Comparison of ENCODE assay signal across 11 cellular contexts in genomic region chr12:79782197-79782890, GRCh38.
A peak's percentile ranks its signal among the peaks of the same experiment; 100 is the strongest.
DNase-seq lines count a peak whose midpoint lies in the region; ATAC-seq and TF ChIP-seq lines count a peak whose summit lies in the region.
"Had no signal": no experiment of that assay in that cellular context is flagged by ENCODE, and none has a peak within 500 bp of the region (broad histone marks: within the 10 kb centered on the region; RNA-seq: fewer than 3 reads in every experiment).

No MANE protein-coding gene starts in this region.

- H3K4me3 ChIP-seq in choroid plexus epithelial cell (ENCODE audit: low read depth, low read length), result no peak overlapping the region
- no peak overlapping the region for H3K4me3 ChIP-seq in naive thymus-derived CD4-positive, alpha-beta T cell (ENCODE audit: low read length)

- ATAC-seq in naive thymus-derived CD4-positive, alpha-beta T cell, result no peak
- ATAC-seq: activated T-cell treated with anti-CD3 and anti-CD28 coated beads, Interleukin-2, amount 50 U/mL, for 4 hours had no signal

- H3K36me3 Mint-ChIP-seq in IgD-negative memory B cell, result peaks cover 3% of the 10 kb centered on the region
- H3K36me3 Mint-ChIP-seq in naive thymus-derived CD4-positive, alpha-beta T cell, result peaks cover 0 to 36% (median 16%) of the 10 kb centered on the region in 5 donors

- no peaks in the 10 kb centered on the region for H3K9me3 Mint-ChIP-seq in IgD-negative memory B cell
- no peaks in the 10 kb centered on the region for H3K9me3 Mint-ChIP-seq in naive thymus-derived CD4-positive, alpha-beta T cell
- H3K9me3 Mint-ChIP-seq: activated T-cell treated with anti-CD3 and anti-CD28 coated beads, Interleukin-2, amount 50 U/mL, for 4 hours had no signal

- H3K27ac Mint-ChIP-seq in IgD-negative memory B cell, result peak overlapping the region; percentile 25 to 84 (median 35)
- peak overlapping the region in 4 of 9 donors; percentile 29 to 45 (median 39) for H3K27ac Mint-ChIP-seq in naive thymus-derived CD4-positive, alpha-beta T cell

- H3K36me3 ChIP-seq in naive thymus-derived CD4-positive, alpha-beta T cell (ENCODE audit: control insufficient read depth in 2 of 3, insufficient read depth in 3 of 3, low read length in 3 of 3), result peaks cover 7 to 46% (median 13%) of the 10 kb centered on the region in 3 experiments

- H3K27ac ChIP-seq in naive thymus-derived CD4-positive, alpha-beta T cell (ENCODE audit: low read depth, low read length), result peak overlapping the region; percentile 10

- CTCF ChIA-PET in naive thymus-derived CD4-positive, alpha-beta T cell (lab: Charles Lee), result interaction anchor here (0.6 kb wide), 1 partner anchor 487 kb away, joined by 3 read pairs; no protein-coding TSS in a partner anchor

- DNase-seq in AG20443 (ENCODE audit: low spot score) (peak; percentile 27), choroid plexus epithelial cell (ENCODE audit: low read depth) (peak; percentile 90), NCI-H526 treated with DMSO at 0.1 percent for 48 hours (lab: John Stamatoyannopoulos, UW) (no peak), SW480 (ENCODE audit: low spot score) (no peak), AML-193 (lab: John Stamatoyannopoulos, UW) (no peak), NCI-H187 treated with DMSO at 0.1 percent for 48 hours (lab: John Stamatoyannopoulos, UW) (no peak)
- DNase-seq in naive thymus-derived CD4-positive, alpha-beta T cell, result no peak
- DNase-seq: activated T-cell treated with anti-CD3 and anti-CD28 coated beads, Interleukin-2, amount 50 U/mL, for 4 hours; DMS153; NCI-H1436 treated with DMSO at 0.1 percent for 48 hours had no signal

- no peaks in the 10 kb centered on the region for H3K27me3 ChIP-seq in naive thymus-derived CD4-positive, alpha-beta T cell (ENCODE audit: control insufficient read depth in 2 of 2, insufficient read depth in 2 of 2, low read length in 2 of 2)

- H3K4me1 Mint-ChIP-seq in IgD-negative memory B cell, result no peaks in the 10 kb centered on the region
- peaks cover 0 to 6% (median 0%) of the 10 kb centered on the region in 7 donors for H3K4me1 Mint-ChIP-seq in naive thymus-derived CD4-positive, alpha-beta T cell

- H3K4me1 ChIP-seq in naive thymus-derived CD4-positive, alpha-beta T cell (ENCODE audit: control insufficient read depth in 2 of 2, insufficient read depth in 2 of 2, low read length in 2 of 2), result no peaks in the 10 kb centered on the region

- no peak overlapping the region for H3K4me3 Mint-ChIP-seq in IgD-negative memory B cell
- H3K4me3 Mint-ChIP-seq in naive thymus-derived CD4-positive, alpha-beta T cell, result no peak overlapping the region
- H3K4me3 Mint-ChIP-seq: activated T-cell treated with anti-CD3 and anti-CD28 coated beads, Interleukin-2, amount 50 U/mL, for 4 hours had no signal

- no peaks in the 10 kb centered on the region for H3K27me3 Mint-ChIP-seq in IgD-negative memory B cell
- H3K27me3 Mint-ChIP-seq in naive thymus-derived CD4-positive, alpha-beta T cell, result no peaks in the 10 kb centered on the region

- TF ChIP-seq CTCF in choroid plexus epithelial cell (conservative IDR thresholded peaks at IDR 0.05; ENCODE audit: low read depth, low read length), result no peak

- intact Hi-C loops in naive thymus-derived CD4-positive, alpha-beta T cell (cut with micrococcal nuclease), result no loop called here

- no peaks in the 10 kb centered on the region for H3K9me3 ChIP-seq in naive thymus-derived CD4-positive, alpha-beta T cell (ENCODE audit: control insufficient read depth in 2 of 3, low read length in 3 of 3)

- POLR2A ChIA-PET in naive thymus-derived CD4-positive, alpha-beta T cell (lab: Charles Lee), result no interaction called here

Comparison
In these comparisons a context has a peak if more than half of its experiments do, and no peak if none do; other contexts are left out.
1. DNase-seq: peak in AG20443 (single experiment) and choroid plexus epithelial cell (single experiment); none in naive thymus-derived CD4-positive, alpha-beta T cell (0 of 9), NCI-H526 treated with DMSO at 0.1 percent for 48 hours (single experiment), SW480 (single experiment), AML-193 (0 of 2) and NCI-H187 treated with DMSO at 0.1 percent for 48 hours (single experiment).